In genomic region chrY:8333328-8333727, GRCh38 we compare ENCODE assay signal across 27 cellular contexts.
"Had no signal": no experiment of that assay in that cellular context is flagged by ENCODE, and none has a peak within 500 bp of the region (broad histone marks: within the 10 kb centered on the region; RNA-seq: fewer than 3 reads in every experiment).

No MANE protein-coding gene starts in this region.

- H3K36me3 ChIP-seq: ascending aorta, breast epithelium had no signal

- H3K27me3 Mint-ChIP-seq: activated CD4-positive, alpha-beta memory T cell treated with anti-CD3 and anti-CD28 coated beads, Interleukin-2, amount 10 ng/mL, durations not matched to agents 7 days and 5 days; activated CD4-positive, alpha-beta T cell treated with anti-CD3 and anti-CD28 coated beads, Interleukin-2, amount 10 ng/mL, durations not matched to agents 24 days and 14 days; activated T-cell treated with anti-CD3 and anti-CD28 coated beads, Interleukin-2, amount 50 U/mL, for 24 hours; brain; central memory CD8-positive, alpha-beta T cell; dendritic cell treated with granulocyte-macrophage colony-stimulating factor and Interleukin-4, amounts not matched to agents 40 ng/mL and 50 ng/mL, for 4 days; T-helper 17 cell had no signal

- H3K4me3 ChIP-seq: ascending aorta, breast epithelium, coronary artery, dorsolateral prefrontal cortex had no signal

- ATAC-seq: esophagus mucosa, T-helper 17 cell had no signal

- H3K27me3 ChIP-seq: ascending aorta, breast epithelium, dorsolateral prefrontal cortex had no signal

- H3K4me3 Mint-ChIP-seq: activated CD4-positive, alpha-beta memory T cell treated with anti-CD3 and anti-CD28 coated beads, Interleukin-2, amount 10 ng/mL, durations not matched to agents 7 days and 5 days; activated CD4-positive, alpha-beta T cell treated with anti-CD3 and anti-CD28 coated beads, Interleukin-2, amount 10 ng/mL, durations not matched to agents 24 days and 14 days; activated T-cell treated with anti-CD3 and anti-CD28 coated beads, Interleukin-2, amount 50 U/mL, for 24 hours; activated T-cell treated with anti-CD3 and anti-CD28 coated beads, Interleukin-2, amount 50 U/mL, for 72 hours; brain; central memory CD8-positive, alpha-beta T cell; dendritic cell treated with granulocyte-macrophage colony-stimulating factor and Interleukin-4, amounts not matched to agents 40 ng/mL and 50 ng/mL, for 4 days; endodermal cell; T-helper 17 cell had no signal

- H3K4me1 Mint-ChIP-seq: activated CD4-positive, alpha-beta memory T cell treated with anti-CD3 and anti-CD28 coated beads, Interleukin-2, amount 10 ng/mL, durations not matched to agents 7 days and 5 days; activated CD4-positive, alpha-beta T cell treated with anti-CD3 and anti-CD28 coated beads, Interleukin-2, amount 10 ng/mL, durations not matched to agents 24 days and 14 days; brain; central memory CD8-positive, alpha-beta T cell; endodermal cell; T-helper 17 cell had no signal

- H3K36me3 Mint-ChIP-seq: activated naive CD4-positive, alpha-beta T cell treated with anti-CD3 and anti-CD28 coated beads, Interleukin-2, amount 50 U/mL, for 72 hours; brain had no signal

- H3K27ac ChIP-seq: ascending aorta, breast epithelium, coronary artery, dorsolateral prefrontal cortex had no signal

- H3K9me3 Mint-ChIP-seq: activated CD4-positive, alpha-beta memory T cell treated with anti-CD3 and anti-CD28 coated beads, Interleukin-2, amount 10 ng/mL, durations not matched to agents 7 days and 5 days; activated CD4-positive, alpha-beta T cell treated with anti-CD3 and anti-CD28 coated beads, Interleukin-2, amount 10 ng/mL, durations not matched to agents 24 days and 14 days; activated naive CD4-positive, alpha-beta T cell treated with anti-CD3 and anti-CD28 coated beads, Interleukin-2, amount 50 U/mL, for 72 hours; activated T-cell treated with anti-CD3 and anti-CD28 coated beads, Interleukin-2, amount 50 U/mL, for 24 hours; activated T-cell treated with anti-CD3 and anti-CD28 coated beads, Interleukin-2, amount 50 U/mL, for 72 hours; brain; central memory CD8-positive, alpha-beta T cell; dendritic cell treated with granulocyte-macrophage colony-stimulating factor and Interleukin-4, amounts not matched to agents 40 ng/mL and 50 ng/mL, for 4 days; endodermal cell had no signal

- H3K27ac Mint-ChIP-seq: activated CD4-positive, alpha-beta memory T cell treated with anti-CD3 and anti-CD28 coated beads, Interleukin-2, amount 10 ng/mL, durations not matched to agents 7 days and 5 days; activated CD4-positive, alpha-beta T cell treated with anti-CD3 and anti-CD28 coated beads, Interleukin-2, amount 10 ng/mL, durations not matched to agents 24 days and 14 days; activated naive CD4-positive, alpha-beta T cell treated with anti-CD3 and anti-CD28 coated beads, Interleukin-2, amount 50 U/mL, for 72 hours; activated T-cell treated with anti-CD3 and anti-CD28 coated beads, Interleukin-2, amount 50 U/mL, for 24 hours; activated T-cell treated with anti-CD3 and anti-CD28 coated beads, Interleukin-2, amount 50 U/mL, for 72 hours; brain; dendritic cell treated with granulocyte-macrophage colony-stimulating factor and Interleukin-4, amounts not matched to agents 40 ng/mL and 50 ng/mL, for 4 days; endodermal cell; T-helper 17 cell had no signal

- H3K9me3 ChIP-seq: ascending aorta, breast epithelium had no signal

- FAIRE-seq: frontal cortex had no signal

- H3K4me1 ChIP-seq: ascending aorta, breast epithelium had no signal

- DNase-seq: activated CD4-positive, alpha-beta memory T cell treated with anti-CD3 and anti-CD28 coated beads, Interleukin-2, amount 10 ng/mL, durations not matched to agents 7 days and 5 days; activated CD4-positive, alpha-beta T cell treated with anti-CD3 and anti-CD28 coated beads, Interleukin-2, amount 10 ng/mL, durations not matched to agents 24 days and 14 days; activated CD4-positive, alpha-beta T cell treated with anti-CD3 and anti-CD28 coated beads, Interleukin-2, amount 50 U/mL, for 4 hours; activated CD4-positive, CD25-positive, alpha-beta regulatory T cell; activated CD8-positive, alpha-beta memory T cell treated with anti-CD3 and anti-CD28 coated beads, Interleukin-2, amount 50 U/mL, for 48 hours; activated effector memory CD4-positive, alpha-beta T cell treated with Interleukin-2 at 50 U/mL for 16 hours; activated gamma-delta T cell treated with Interleukin-2 at 50 U/mL for 16 hours; activated naive CD4-positive, alpha-beta T cell treated with Interleukin-2 at 50 U/mL for 16 hours; activated T-cell treated with anti-CD3 and anti-CD28 coated beads for 4 hours; activated T-cell treated with anti-CD3 and anti-CD28 coated beads, Interleukin-2, amount 50 U/mL, for 24 hours; activated T-cell treated with anti-CD3 and anti-CD28 coated beads, Interleukin-2, amount 50 U/mL, for 72 hours; dorsolateral prefrontal cortex; effector memory CD4-positive, alpha-beta T cell; endodermal cell; foreskin fibroblast; head of caudate nucleus; T-helper 1 cell; T-helper 17 cell had no signal
